Comparison of ENCODE assay signal across 11 cellular contexts in the genomic region with DNA sequence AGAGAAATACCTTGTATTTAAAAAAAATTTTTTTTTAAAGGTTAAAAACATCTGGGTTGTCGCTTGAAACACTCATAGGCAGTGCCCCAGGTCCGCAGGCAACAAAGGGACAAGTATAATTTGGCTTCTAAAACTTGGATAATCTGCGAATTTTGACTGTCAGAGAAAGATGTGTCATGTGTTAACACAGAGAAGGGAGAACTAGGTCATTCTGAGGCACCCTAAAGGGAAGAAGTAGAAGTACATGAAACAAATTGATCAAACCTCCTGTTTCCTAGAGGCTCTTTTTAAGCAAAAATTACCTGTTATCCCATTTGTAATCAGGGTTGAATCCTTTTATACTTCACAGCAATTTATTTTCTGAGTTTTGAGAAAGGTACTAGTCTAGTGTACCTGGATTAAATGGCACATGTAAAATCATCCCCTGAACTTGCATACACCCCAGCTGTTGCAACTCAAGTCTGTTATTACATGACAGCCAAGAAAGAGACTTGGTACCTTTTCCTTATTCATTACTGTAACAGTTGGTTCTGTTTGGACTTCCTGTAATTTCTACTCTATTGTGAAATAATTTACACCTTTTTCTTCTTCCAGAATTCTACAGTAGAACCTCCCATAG. TPM values are rescaled to one million over a fixed set of nuclear protein-coding genes. Genes with fewer than 3 reads are reported as not detected.
DNase-seq lines count a peak whose midpoint lies in the region; ATAC-seq, FAIRE-seq and TF ChIP-seq lines count a peak whose summit lies in the region.
"Had no signal": no experiment of that assay in that cellular context is flagged by ENCODE, and none has a peak within 500 bp of the region (broad histone marks: within the 10 kb centered on the region; RNA-seq: fewer than 3 reads in every experiment).

No MANE protein-coding gene starts in this region.

- no peak overlapping the region for H4K8ac ChIP-seq in H1 (ENCODE audit: extremely low read depth, insufficient read depth, low read length)

- BruUV-seq in PC-9 (replicated peaks; lab: Mats Ljungman, UMichigan) = TSS peak; percentile 46

- peak overlapping the region; percentile 78; the same call in 1 of the 2 replicates for H3K4me2 ChIP-seq in PC-9
- H3K4me2 ChIP-seq in H1 (ENCODE audit: insufficient read depth in 1 of 2, low read depth in 2 of 2, low read length in 2 of 2) = peak overlapping the region; percentile 28 to 86; a peak in 2 of 4 replicates

- H2AK5ac ChIP-seq in H1 (ENCODE audit: low read depth, low read length) = no peak overlapping the region

- TF ChIP-seq POLR2A in H1 (IDR thresholded peaks at IDR 0.05; ENCODE audit: control extremely low read depth in 1 of 2, low read depth in 2 of 2, low read length in 2 of 2) (no peak), lower leg skin (IDR thresholded peaks at IDR 0.05) (no peak)

- H3K56ac ChIP-seq in H1 (replicated peaks; ENCODE audit: insufficient read length, low read depth, low read length) = no peak overlapping the region

- no peak for TF ChIP-seq RAD21 in H1 (IDR thresholded peaks at IDR 0.05 in 1 of 2, conservative IDR thresholded peaks at IDR 0.05 in 1 of 2; ENCODE audit: low read depth in 2 of 2, low read length in 2 of 2)

- H3K18ac ChIP-seq in H1 (ENCODE audit: extremely low read depth, low read length) = no peak overlapping the region

- TF ChIP-seq CTCF in PC-9 (conservative IDR thresholded peaks at IDR 0.05) (no peak), H1 (IDR thresholded peaks at IDR 0.05; ENCODE audit: control extremely low read depth in 1 of 3, insufficient read depth in 1 of 3, low read depth in 1 of 3, low read length in 3 of 3) (no peak), lower leg skin (IDR thresholded peaks at IDR 0.05) (no peak)

- H3K9ac ChIP-seq in H1 (replicated peaks in 1 of 4; ENCODE audit: extremely low read depth in 1 of 4, low read depth in 3 of 4, low read length in 3 of 4) = no peak overlapping the region

- peaks cover 25% of the 10 kb centered on the region for H3K4me1 Mint-ChIP-seq in activated T-cell treated with anti-CD3 and anti-CD28 coated beads, Interleukin-2, amount 50 U/mL, for 24 hours (ENCODE audit: low read depth)
- H3K4me1 Mint-ChIP-seq in stimulated activated effector memory CD8-positive, alpha-beta T cell treated with anti-CD3 and anti-CD28 coated beads, Interleukin-12 subunit alpha, Interleukin-12 subunit beta, amount 100 ng/mL, for 72 hours = peaks cover 19% of the 10 kb centered on the region

- H3K27me3 Mint-ChIP-seq in activated T-cell treated with anti-CD3 and anti-CD28 coated beads, Interleukin-2, amount 50 U/mL, for 24 hours = no peaks in the 10 kb centered on the region

- H2BK120ac ChIP-seq in H1 (replicated peaks; ENCODE audit: low read depth, low read length) = no peak overlapping the region

- H3K4ac ChIP-seq in H1 (replicated peaks; ENCODE audit: insufficient read length, low read depth, low read length) = no peak overlapping the region

- FAIRE-seq in H1 (lab: Jason Lieb, UNC) = no peak

- no peak overlapping the region for H3K23ac ChIP-seq in H1 (ENCODE audit: insufficient read length)

- POLR2A ChIA-PET in PC-9 (lab: Charles Lee; ENCODE audit: unreplicated experiment) (no interaction called here), H1 (lab: Charles Lee; ENCODE audit: partially characterized antibody) (interaction anchor here (1.0 kb wide), 2 partner anchors 26 to 49 kb away, joined by 3 to 6 read pairs; no protein-coding TSS in a partner anchor)

- peaks cover 14% of the 10 kb centered on the region for H3K36me3 Mint-ChIP-seq in activated T-cell treated with anti-CD3 and anti-CD28 coated beads, Interleukin-2, amount 50 U/mL, for 24 hours (ENCODE audit: low read depth)
- H3K36me3 Mint-ChIP-seq in stimulated activated effector memory CD8-positive, alpha-beta T cell treated with anti-CD3 and anti-CD28 coated beads, Interleukin-12 subunit alpha, Interleukin-12 subunit beta, amount 100 ng/mL, for 72 hours = no peaks in the 10 kb centered on the region

- H3K79me2 ChIP-seq in PC-9 (ENCODE audit: low read depth) (no peaks in the 10 kb centered on the region; the same call in 1 of the 2 replicates), H1 (ENCODE audit: control insufficient read depth in 1 of 2, insufficient read depth in 2 of 2, low read length in 2 of 2) (no peaks in the 10 kb centered on the region)

- ATAC-seq in stimulated activated effector memory CD8-positive, alpha-beta T cell treated with anti-CD3 and anti-CD28 coated beads, Interleukin-12 subunit alpha, Interleukin-12 subunit beta, amount 100 ng/mL, for 72 hours = no peak
- no peak for ATAC-seq in GM19467 (IDR thresholded peaks at IDR 0.05; ENCODE audit: unreplicated experiment)

- no peak for TF ChIP-seq EP300 in H1 (IDR thresholded peaks at IDR 0.05; ENCODE audit: borderline replicate concordance in 1 of 2, low read depth in 2 of 2, low read length in 2 of 2)

- H3K9me3 ChIP-seq in PC-9 (ENCODE audit: insufficient read depth, low read depth) (no peaks in the 10 kb centered on the region), H1 (ENCODE audit: insufficient read depth in 2 of 2, low read depth in 1 of 2, low read length in 1 of 2) (peaks cover 0 to under 1% of the 10 kb centered on the region in 2 experiments; a peak in 1 of 4 replicates)
- H3K9me3 ChIP-seq: BE2C had no signal

- H4K91ac ChIP-seq in H1 (replicated peaks; ENCODE audit: insufficient read length, low read length) = no peak overlapping the region

- no peak for DNase-seq in activated T-cell treated with anti-CD3 and anti-CD28 coated beads, Interleukin-2, amount 50 U/mL, for 24 hours
- DNase-seq in activated T-cell treated with anti-CD3 and anti-CD28 coated beads for 4 hours (no peak), PC-9 (no peak), H1 (ENCODE audit: low read depth in 1 of 2, low spot score in 2 of 2) (no peak), NCI-H2029 treated with DMSO at 0.1 percent for 48 hours (lab: John Stamatoyannopoulos, UW) (no peak), lower leg skin (ENCODE audit: low spot score in 2 of 2) (no peak)
- no peak for DNase-seq in stimulated activated effector memory CD8-positive, alpha-beta T cell treated with anti-CD3 and anti-CD28 coated beads, Interleukin-12 subunit alpha, Interleukin-12 subunit beta, amount 100 ng/mL, for 72 hours (ENCODE audit: low spot score in 2 of 2)
- DNase-seq: activated CD4-positive, alpha-beta T cell treated with anti-CD3 and anti-CD28 coated beads, Interleukin-2, amount 50 U/mL, for 48 hours; BE2C; NCI-H1048 had no signal

- peaks cover 27% of the 10 kb centered on the region for H3K4me1 ChIP-seq in PC-9 (replicated peaks; ENCODE audit: insufficient read depth)
- peaks cover 0 to 9% (median 5%) of the 10 kb centered on the region in 4 experiments; a peak in 6 of 7 replicates for H3K4me1 ChIP-seq in H1 (replicated peaks in 1 of 4; ENCODE audit: control insufficient read depth in 3 of 4, insufficient read depth in 4 of 4, low read length in 3 of 4)
- H3K4me1 ChIP-seq: BE2C had no signal

- H3K36me3 ChIP-seq in PC-9 (ENCODE audit: low read depth) (no peaks in the 10 kb centered on the region), H1 (ENCODE audit: control insufficient read depth in 2 of 4, insufficient read depth in 4 of 4, low read length in 3 of 4) (peaks cover 0 to 1% (median 0%) of the 10 kb centered on the region in 4 experiments; a peak in 1 of 8 replicates)
- H3K36me3 ChIP-seq: BE2C had no signal

- H2AFZ ChIP-seq in PC-9 = no peak overlapping the region
- no peak overlapping the region for H2AFZ ChIP-seq in H1 (ENCODE audit: low read length)

- no peaks in the 10 kb centered on the region for H3K27me3 ChIP-seq in PC-9 (ENCODE audit: insufficient read depth, low read depth)
- no peaks in the 10 kb centered on the region for H3K27me3 ChIP-seq in H1 (replicated peaks in 1 of 4; ENCODE audit: control insufficient read depth in 3 of 4, extremely low read depth in 1 of 4, insufficient read depth in 3 of 4, low read length in 3 of 4)
- H3K27me3 ChIP-seq: BE2C had no signal

- H3K9me2 ChIP-seq in PC-9 (ENCODE audit: insufficient read depth) = no peaks in the 10 kb centered on the region

- H3K27ac ChIP-seq in PC-9 (no peak overlapping the region), H1 (ENCODE audit: low read depth, low read length) (no peak overlapping the region)

- H2BK20ac ChIP-seq in H1 (ENCODE audit: low read length) = no peak overlapping the region

- CTCF ChIA-PET in PC-9 (lab: Charles Lee) = interaction anchor here (0.9 kb wide), 1 partner anchor 493 kb away, joined by 3 read pairs; no protein-coding TSS in a partner anchor
- CTCF ChIA-PET in H1 (lab: Charles Lee; ENCODE audit: partially characterized antibody) = interaction anchor here (0.6 to 1.4 kb wide), 8 partner anchors 8 to 377 kb away, joined by 3 to 6 read pairs (median 3); a partner anchor contains a TSS

- no peak overlapping the region for H2BK5ac ChIP-seq in H1 (ENCODE audit: low read depth, low read length)

- 0 out of 2 replicates have a peak overlapping the region, but pooled peaks have one; percentile 10 for H2BK12ac ChIP-seq in H1 (ENCODE audit: low read depth, low read length)

- no peaks in the 10 kb centered on the region for H3K79me1 ChIP-seq in H1 (ENCODE audit: low read depth, low read length)

- H3K23me2 ChIP-seq in H1 (ENCODE audit: low read depth, low read length) = no peaks in the 10 kb centered on the region

- no peak overlapping the region for H4K5ac ChIP-seq in H1 (ENCODE audit: insufficient read length, low read depth, low read length)

- no peak overlapping the region for H3K4me3 ChIP-seq in PC-9
- H3K4me3 ChIP-seq in H1 (ENCODE audit: extremely low read depth in 1 of 4, insufficient read depth in 2 of 4, low read depth in 3 of 4, low read length in 4 of 4) = peak overlapping the region in 1 of 4 experiments; percentile 79; a peak in 1 of 8 replicates
- no peak overlapping the region for H3K4me3 ChIP-seq in lower leg skin (ENCODE audit: low read depth, poor library complexity, severe bottlenecking)

- H3K9me3 Mint-ChIP-seq in activated T-cell treated with anti-CD3 and anti-CD28 coated beads, Interleukin-2, amount 50 U/mL, for 24 hours = no peaks in the 10 kb centered on the region
- H3K9me3 Mint-ChIP-seq in stimulated activated effector memory CD8-positive, alpha-beta T cell treated with anti-CD3 and anti-CD28 coated beads, Interleukin-12 subunit alpha, Interleukin-12 subunit beta, amount 100 ng/mL, for 72 hours = no peaks in the 10 kb centered on the region

- no peak overlapping the region for H3K14ac ChIP-seq in H1 (ENCODE audit: insufficient read length)

- intact Hi-C loops in PC-9 (cut with micrococcal nuclease; ENCODE audit: unreplicated experiment) (loop anchor here (5.0 to 10.0 kb wide), 2 partner anchors 75 to 197 kb away; a partner anchor contains a TSS), lower leg skin (cut with DNase I; ENCODE audit: low total_unique reads) (no loop called here)

- no peak overlapping the region for H2BK15ac ChIP-seq in H1 (ENCODE audit: low read length)

- H4K20me1 ChIP-seq in PC-9 (ENCODE audit: insufficient read depth) (no peaks in the 10 kb centered on the region), H1 (replicated peaks in 1 of 2; ENCODE audit: control insufficient read depth in 1 of 2, insufficient read depth in 2 of 2, low read length in 2 of 2) (no peaks in the 10 kb centered on the region)

- peak overlapping the region; percentile 88 for H3K4me3 Mint-ChIP-seq in activated T-cell treated with anti-CD3 and anti-CD28 coated beads, Interleukin-2, amount 50 U/mL, for 24 hours
- peak overlapping the region; percentile 74 for H3K4me3 Mint-ChIP-seq in stimulated activated effector memory CD8-positive, alpha-beta T cell treated with anti-CD3 and anti-CD28 coated beads, Interleukin-12 subunit alpha, Interleukin-12 subunit beta, amount 100 ng/mL, for 72 hours

- no peaks in the 10 kb centered on the region for H3F3A ChIP-seq in PC-9 (ENCODE audit: insufficient read depth, low read depth)

- peak overlapping the region; percentile 87 for H3K27ac Mint-ChIP-seq in activated T-cell treated with anti-CD3 and anti-CD28 coated beads, Interleukin-2, amount 50 U/mL, for 24 hours
- peak overlapping the region; percentile 74 for H3K27ac Mint-ChIP-seq in stimulated activated effector memory CD8-positive, alpha-beta T cell treated with anti-CD3 and anti-CD28 coated beads, Interleukin-12 subunit alpha, Interleukin-12 subunit beta, amount 100 ng/mL, for 72 hours

- WGBS in H1 (ENCODE audit: extremely low coverage in 1 of 2, insufficient coverage in 1 of 2, insufficient read length in 1 of 2, insufficient replicate concordance in 2 of 2, low coverage in 1 of 2, low lambda C conversion rate in 2 of 2, missing lambda C conversion rate in 1 of 2), 2 experiments = 84% methylated on average over 3 of the region's 3 CpGs; no CpG with 5 or more reads in 1 of the 2 experiments
- 58 to 66% methylated on average over 3 of the region's 3 CpGs for WGBS in lower leg skin, 2 donors

RNA-seq across cellular contexts. Expression of a gene that starts 1.7 kb away (rescaled TPM):
- 7.3 and 9.9 TPM in 2 replicates for total RNA-seq in PC-9 (2021)
- 19.4 and 19.6 TPM in 2 replicates for total RNA-seq in H1 (2021; fragmentation: NEBNext Ultra II Directional; extraction: Animal tissue kit (Norgen Biotek cat#: 25700))
- polyA plus RNA-seq in H1 (2011; rRNA removed) = 16.4 and 34.6 TPM in 2 replicates
- polyA plus RNA-seq in H1 (2011; cell fraction: cytosol; rRNA removed) = 12.9 TPM
- polyA plus RNA-seq in H1 (2011; cell fraction: nucleus; rRNA removed) = 6.5 TPM
- polyA plus RNA-seq in H1 (2012, experiment 1 of 2) = 16.0 to 26.6 TPM (median 25.0 TPM) in 4 replicates
- 12.9 TPM for polyA plus RNA-seq in H1 (2012, experiment 2 of 2)
- 34.3 TPM for polyA plus RNA-seq in H1 (2013, experiment 1 of 2)
- polyA plus RNA-seq in H1 (2013, experiment 2 of 2) = 45.3 TPM
- 23.1 and 37.4 TPM in 2 replicates for polyA minus RNA-seq in H1 (2011; rRNA and poly(A)+ RNA removed)
- 8.6 TPM for polyA minus RNA-seq in H1 (2011; cell fraction: cytosol; rRNA and poly(A)+ RNA removed)
- 5.8 TPM for polyA minus RNA-seq in H1 (2011; cell fraction: nucleus; rRNA and poly(A)+ RNA removed)
- 10 to 100 TPM in 2 of 4 donors, 1 to 10 TPM in 2; 6.9 to 21.7 (median 9.3) TPM for total RNA-seq in lower leg skin

RNA-seq across cellular contexts. Expression of a gene that starts 48.0 kb away (rescaled TPM):
- total RNA-seq in PC-9 (2021) = 61.4 and 61.8 TPM in 2 replicates
- total RNA-seq in H1 (2021; fragmentation: NEBNext Ultra II Directional; extraction: Animal tissue kit (Norgen Biotek cat#: 25700)) = 77.7 and 85.5 TPM in 2 replicates
- 123 and 125 TPM in 2 replicates for polyA plus RNA-seq in H1 (2011; rRNA removed)
- 77.0 TPM for polyA plus RNA-seq in H1 (2011; cell fraction: cytosol; rRNA removed)
- 62.2 TPM for polyA plus RNA-seq in H1 (2011; cell fraction: nucleus; rRNA removed)
- 46.1 to 68.7 TPM (median 50.2 TPM) in 4 replicates for polyA plus RNA-seq in H1 (2012, experiment 1 of 2)
- polyA plus RNA-seq in H1 (2012, experiment 2 of 2) = 37.4 TPM
- 86.9 TPM for polyA plus RNA-seq in H1 (2013, experiment 1 of 2)
- 102 TPM for polyA plus RNA-seq in H1 (2013, experiment 2 of 2)
- 144 TPM in 2 replicates for polyA minus RNA-seq in H1 (2011; rRNA and poly(A)+ RNA removed)
- polyA minus RNA-seq in H1 (2011; cell fraction: cytosol; rRNA and poly(A)+ RNA removed) = 84.8 TPM
- 152 TPM for polyA minus RNA-seq in H1 (2011; cell fraction: nucleus; rRNA and poly(A)+ RNA removed)
- 100 to 1,000 TPM in 1 of 4 donors, 10 to 100 TPM in 3; 84.1 to 149 (median 91.4) TPM for total RNA-seq in lower leg skin
